Comparison of ENCODE assay signal across 12 cellular contexts in genomic region chr2:173191601-173192000, GRCh38.
DNase-seq lines count a peak whose midpoint lies in the region; ATAC-seq and TF ChIP-seq lines count a peak whose summit lies in the region.
"Had no signal": no experiment of that assay in that cellular context is flagged by ENCODE, and none has a peak within 500 bp of the region (broad histone marks: within the 10 kb centered on the region; RNA-seq: fewer than 3 reads in every experiment).

No MANE protein-coding gene starts in this region.

- no peak for TF ChIP-seq CTCF in PC-3 (conservative IDR thresholded peaks at IDR 0.05; ENCODE audit: low read depth, low read length)
- no peak for TF ChIP-seq CTCF in fibroblast of mammary gland (conservative IDR thresholded peaks at IDR 0.05; ENCODE audit: control insufficient read depth, insufficient read depth, low read depth, low read length)
- no peak for TF ChIP-seq CTCF in coronary artery (IDR thresholded peaks at IDR 0.05)

- no peak overlapping the region for H3K4me3 Mint-ChIP-seq in activated CD4-positive, alpha-beta T cell treated with anti-CD3 and anti-CD28 coated beads, Interleukin-2, amount 10 ng/mL, durations not matched to agents 7 days and 5 days

- H4K12ac ChIP-seq in trophoblast cell (ENCODE audit: low read depth, low read length) = no peak overlapping the region

- no peak for ATAC-seq in PC-3
- no peak for ATAC-seq in HG02759 (IDR thresholded peaks at IDR 0.05; ENCODE audit: unreplicated experiment)
- ATAC-seq: GM12878 had no signal

- POLR2A ChIA-PET in PC-3 (lab: Charles Lee; ENCODE audit: unreplicated experiment) = no interaction called here
- POLR2A ChIA-PET in activated CD4-positive, alpha-beta T cell treated with anti-CD3 and anti-CD28 coated beads, Interleukin-2, amount 10 ng/mL, durations not matched to agents 7 days and 5 days (lab: Charles Lee) = no interaction called here

- no peak overlapping the region for H4K91ac ChIP-seq in trophoblast cell (ENCODE audit: low read depth, low read length)

- H4K20me1 ChIP-seq in PC-3 (ENCODE audit: low read length) = no peaks in the 10 kb centered on the region

- intact Hi-C loops in PC-3 (cut with micrococcal nuclease) = no loop called here

- BruUV-seq in PC-3 (replicated peaks; lab: Mats Ljungman, UMichigan) = no TSS peak

- H3F3A ChIP-seq in PC-3 (ENCODE audit: low read length, unreplicated experiment) = no peaks in the 10 kb centered on the region

- H3K27ac ChIP-seq in PC-3 (ENCODE audit: low read length) = no peak overlapping the region
- H3K27ac ChIP-seq in trophoblast cell (ENCODE audit: low read depth, low read length) = no peak overlapping the region
- H3K27ac ChIP-seq in coronary artery = peak overlapping the region in 1 of 2 donors; percentile 23

- no peak overlapping the region for H2AFZ ChIP-seq in PC-3 (ENCODE audit: low read length)
- H2AFZ ChIP-seq in trophoblast cell (ENCODE audit: insufficient read depth, low read length, poor library complexity) = no peak overlapping the region

- H3K4me3 ChIP-seq in PC-3 (ENCODE audit: low read length) = no peak overlapping the region
- no peak overlapping the region for H3K4me3 ChIP-seq in fibroblast of mammary gland (ENCODE audit: control insufficient read depth, low read depth, low read length)
- H3K4me3 ChIP-seq in trophoblast cell (ENCODE audit: low read depth, low read length) = no peak overlapping the region
- H3K4me3 ChIP-seq in coronary artery = no peak overlapping the region
- H3K4me3 ChIP-seq: GM12878 had no signal

- H3K27me3 ChIP-seq in PC-3 (ENCODE audit: low read length) (no peaks in the 10 kb centered on the region), trophoblast cell (ENCODE audit: insufficient read depth, low read length) (no peaks in the 10 kb centered on the region)

- H3K36me3 ChIP-seq in PC-3 (ENCODE audit: low read depth, low read length) (peaks cover 3% of the 10 kb centered on the region), trophoblast cell (ENCODE audit: control insufficient read depth in 1 of 2, insufficient read depth in 2 of 2, low read length in 2 of 2) (no peaks in the 10 kb centered on the region)

- peaks cover 2% of the 10 kb centered on the region for H3K4me1 Mint-ChIP-seq in activated CD4-positive, alpha-beta T cell treated with anti-CD3 and anti-CD28 coated beads, Interleukin-2, amount 10 ng/mL, durations not matched to agents 7 days and 5 days

- H3K9ac ChIP-seq in PC-3 (ENCODE audit: low read length) (no peak overlapping the region), trophoblast cell (ENCODE audit: low read length) (no peak overlapping the region)

- no peak overlapping the region for H3K4ac ChIP-seq in trophoblast cell (ENCODE audit: low read depth, low read length)

- H3K27ac Mint-ChIP-seq in activated CD4-positive, alpha-beta T cell treated with anti-CD3 and anti-CD28 coated beads, Interleukin-2, amount 10 ng/mL, durations not matched to agents 7 days and 5 days = no peak overlapping the region

- no peak overlapping the region for H3K14ac ChIP-seq in trophoblast cell (ENCODE audit: low read length)

- no peak overlapping the region for H3K18ac ChIP-seq in trophoblast cell (ENCODE audit: low read length)

- H3K23ac ChIP-seq in trophoblast cell (ENCODE audit: low read length) = no peak overlapping the region

- no peaks in the 10 kb centered on the region for H3K79me2 ChIP-seq in PC-3 (ENCODE audit: low read length)
- H3K79me2 ChIP-seq in trophoblast cell (ENCODE audit: control insufficient read depth, insufficient read depth, low read length, poor library complexity) = no peaks in the 10 kb centered on the region

- peaks cover 2% of the 10 kb centered on the region for H3K36me3 Mint-ChIP-seq in activated CD4-positive, alpha-beta T cell treated with anti-CD3 and anti-CD28 coated beads, Interleukin-2, amount 10 ng/mL, durations not matched to agents 7 days and 5 days (ENCODE audit: low read depth)

- no peak overlapping the region for H2BK5ac ChIP-seq in trophoblast cell (ENCODE audit: low read depth, low read length, poor library complexity)

- H2BK12ac ChIP-seq in trophoblast cell (ENCODE audit: low read length) = no peak overlapping the region

- CTCF ChIA-PET in PC-3 (lab: Charles Lee) = no interaction called here
- CTCF ChIA-PET in activated CD4-positive, alpha-beta T cell treated with anti-CD3 and anti-CD28 coated beads, Interleukin-2, amount 10 ng/mL, durations not matched to agents 7 days and 5 days (lab: Charles Lee) = interaction anchor here (0.7 to 1.2 kb wide), 2 partner anchors 19 to 142 kb away, joined by 3 to 5 read pairs; no protein-coding TSS in a partner anchor

- H3K9me2 ChIP-seq in PC-3 (replicated peaks; ENCODE audit: low read length) = no peaks in the 10 kb centered on the region

- no peaks in the 10 kb centered on the region for H3K79me1 ChIP-seq in trophoblast cell (ENCODE audit: low read length)

- no peak overlapping the region for H2BK120ac ChIP-seq in trophoblast cell (ENCODE audit: insufficient read depth, low read length, poor library complexity)

- WGBS in trophoblast cell (ENCODE audit: extremely low coverage, insufficient coverage, insufficient read length) = no CpG with 5 or more reads among the region's 3 CpGs

- no peak overlapping the region for H4K8ac ChIP-seq in trophoblast cell (ENCODE audit: low read depth, low read length)

- no peak overlapping the region for H3K4me2 ChIP-seq in PC-3 (ENCODE audit: low read length)
- no peak overlapping the region for H3K4me2 ChIP-seq in trophoblast cell (ENCODE audit: low read length)

- no peaks in the 10 kb centered on the region for H3K9me3 ChIP-seq in PC-3 (ENCODE audit: low read length)
- no peaks in the 10 kb centered on the region for H3K9me3 ChIP-seq in trophoblast cell (ENCODE audit: insufficient read depth, low read depth, low read length)

- no peaks in the 10 kb centered on the region for H3K27me3 Mint-ChIP-seq in activated CD4-positive, alpha-beta T cell treated with anti-CD3 and anti-CD28 coated beads, Interleukin-2, amount 10 ng/mL, durations not matched to agents 7 days and 5 days

- H3K4me1 ChIP-seq in PC-3 (ENCODE audit: insufficient read depth, low read length) (peaks cover 17% of the 10 kb centered on the region; the same call in 1 of the 2 replicates), trophoblast cell (ENCODE audit: control insufficient read depth in 1 of 2, insufficient read depth in 2 of 2, low read length in 2 of 2) (peaks cover 2 to 3% of the 10 kb centered on the region in 2 experiments)

- DNase-seq in EH (ENCODE audit: low read depth) (peak; percentile 65), PC-3 (peak; percentile 43), fibroblast of mammary gland (ENCODE audit: low read depth) (peak; percentile 53), trophoblast cell (peak; percentile 31 to 73), OCI-M2 (lab: John Stamatoyannopoulos, UW; ENCODE audit: unreplicated experiment) (no peak), coronary artery (ENCODE audit: low spot score) (no peak)
- DNase-seq in activated CD4-positive, alpha-beta T cell treated with anti-CD3 and anti-CD28 coated beads, Interleukin-2, amount 10 ng/mL, durations not matched to agents 7 days and 5 days = no peak
- DNase-seq: head of caudate nucleus; NCI-H1105 treated with DMSO at 0.1 percent for 48 hours; stimulated activated CD4-positive, alpha-beta T cell treated with anti-CD3 and anti-CD28 coated beads, Interleukin-15, amount 100 ng/mL, for 24 hours had no signal

- no peaks in the 10 kb centered on the region for H3K9me3 Mint-ChIP-seq in activated CD4-positive, alpha-beta T cell treated with anti-CD3 and anti-CD28 coated beads, Interleukin-2, amount 10 ng/mL, durations not matched to agents 7 days and 5 days

- no peak overlapping the region for H2AK5ac ChIP-seq in trophoblast cell (ENCODE audit: low read length)

Comparison
In these comparisons a context has a peak if more than half of its experiments do, and no peak if none do; other contexts are left out.
1. DNase-seq: peak in EH (single experiment), PC-3 (single experiment), fibroblast of mammary gland (single experiment) and trophoblast cell (2 of 2); none in OCI-M2 (single experiment), activated CD4-positive, alpha-beta T cell treated with anti-CD3 and anti-CD28 coated beads, Interleukin-2, amount 10 ng/mL, durations not matched to agents 7 days and 5 days (single experiment) and coronary artery (single experiment).